ENCODE assay signal across 15 cellular contexts in the genomic region with DNA sequence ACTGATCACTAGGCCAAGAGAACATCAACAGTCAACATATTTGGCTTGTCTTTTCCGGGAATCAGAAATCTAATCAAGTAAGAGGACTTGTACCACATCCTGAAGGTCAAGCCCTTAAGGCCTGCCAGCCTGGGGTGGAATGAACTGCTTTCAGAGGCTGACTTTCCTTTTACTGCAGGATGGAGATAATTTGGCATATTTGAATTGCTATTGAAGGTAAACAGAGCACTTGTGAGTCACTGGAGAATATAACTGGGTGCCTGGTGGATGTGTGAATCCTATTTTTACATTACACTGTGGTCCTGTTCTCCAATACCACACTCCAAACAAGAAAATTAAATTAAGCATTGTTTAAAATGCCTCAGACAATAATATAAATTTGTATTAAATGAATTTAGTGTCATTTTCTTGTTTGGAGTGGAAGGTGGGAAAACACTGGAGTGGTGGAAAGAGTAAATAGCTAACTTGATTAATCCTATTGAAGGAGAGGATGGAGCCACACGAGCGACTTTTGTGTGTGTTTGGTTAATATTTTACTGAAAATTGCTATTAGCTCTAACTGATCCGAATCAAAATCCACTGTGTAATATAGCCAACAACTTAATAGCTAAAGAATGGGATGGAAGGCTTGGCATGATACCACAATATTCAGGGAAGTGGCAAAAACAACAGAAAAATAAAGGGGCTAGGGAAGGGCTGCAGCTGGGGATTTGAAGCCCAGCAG.
A peak's percentile ranks its signal among the peaks of the same experiment; 100 is the strongest.
DNase-seq lines count a peak whose midpoint lies in the region; ATAC-seq and TF ChIP-seq lines count a peak whose summit lies in the region.
"Had no signal": no experiment of that assay in that cellular context is flagged by ENCODE, and none has a peak within 500 bp of the region (broad histone marks: within the 10 kb centered on the region; RNA-seq: fewer than 3 reads in every experiment).

No MANE protein-coding gene starts in this region.

- H3K9me3 ChIP-seq in PC-3 (ENCODE audit: low read length): no peaks in the 10 kb centered on the region
- H3K9me3 ChIP-seq: Peyer's patch had no signal

- no peaks in the 10 kb centered on the region for H3K79me2 ChIP-seq in PC-3 (ENCODE audit: low read length)

- H3K9me2 ChIP-seq in PC-3 (replicated peaks; ENCODE audit: low read length): no peaks in the 10 kb centered on the region

- H3F3A ChIP-seq in PC-3 (ENCODE audit: low read length, unreplicated experiment): no peaks in the 10 kb centered on the region

- intact Hi-C loops in PC-3 (cut with micrococcal nuclease): no loop called here
- intact Hi-C loops in head of caudate nucleus (cut with DNase I): no loop called here

- H3K27ac ChIP-seq in PC-3 (ENCODE audit: low read length): no peak overlapping the region
- H3K27ac ChIP-seq: C4-2B, KMS-11, Peyer's patch had no signal

- ATAC-seq in PC-3: peak; percentile 55; the same call in 1 of the 2 replicates
- ATAC-seq in stimulated activated memory B cell treated with anti-CD40 and anti-IgM and Interleukin-4, amounts not matched to agents 10 μg/mL and 1 μg/mL and 100 μg/mL, for 72 hours: no peak
- ATAC-seq: SK-N-SH treated with all-trans-retinoic acid at 6 μM for 48 hours had no signal

- CTCF ChIA-PET in PC-3 (lab: Charles Lee): no interaction called here

- no peaks in the 10 kb centered on the region for H3K4me1 Mint-ChIP-seq in stimulated activated memory B cell treated with anti-CD40 and anti-IgM and Interleukin-4, amounts not matched to agents 10 μg/mL and 1 μg/mL and 100 μg/mL, for 72 hours

- H3K4me3 ChIP-seq in PC-3 (ENCODE audit: low read length): no peak overlapping the region
- H3K4me3 ChIP-seq: Peyer's patch had no signal

- H3K4me2 ChIP-seq in PC-3 (ENCODE audit: low read length): no peak overlapping the region
- H3K4me2 ChIP-seq: KMS-11 had no signal

- H4K20me1 ChIP-seq in PC-3 (ENCODE audit: low read length): no peaks in the 10 kb centered on the region

- H3K9ac ChIP-seq in PC-3 (ENCODE audit: low read length): no peak overlapping the region
- H3K9ac ChIP-seq: KMS-11 had no signal

- H3K36me3 Mint-ChIP-seq in stimulated activated memory B cell treated with anti-CD40 and anti-IgM and Interleukin-4, amounts not matched to agents 10 μg/mL and 1 μg/mL and 100 μg/mL, for 72 hours: no peaks in the 10 kb centered on the region

- no TSS peak for BruUV-seq in PC-3 (replicated peaks; lab: Mats Ljungman, UMichigan)

- H3K4me3 Mint-ChIP-seq in stimulated activated memory B cell treated with anti-CD40 and anti-IgM and Interleukin-4, amounts not matched to agents 10 μg/mL and 1 μg/mL and 100 μg/mL, for 72 hours: no peak overlapping the region

- TF ChIP-seq CTCF in PC-3 (conservative IDR thresholded peaks at IDR 0.05; ENCODE audit: low read depth, low read length) (no peak), GM20000 (IDR thresholded peaks at IDR 0.05; ENCODE audit: extremely low read depth, missing control alignments) (no peak)

- DNase-seq in NCI-H2196 (lab: John Stamatoyannopoulos, UW; ENCODE audit: unreplicated experiment) (peak; percentile 20), NCI-H2196 treated with DMSO at 0.1 percent for 48 hours (lab: John Stamatoyannopoulos, UW; ENCODE audit: unreplicated experiment) (no peak), PC-3 (no peak), kidney tubule cell (ENCODE audit: low spot score) (peak; percentile 8), GM20000 (ENCODE audit: low spot score) (no peak), head of caudate nucleus (no peak)
- no peak for DNase-seq in activated T-cell treated with anti-CD3 and anti-CD28 coated beads, Interleukin-2, amount 50 U/mL, for 1 hour
- DNase-seq: IMR-90, NCI-H1105, NCI-H1694, Peyer's patch had no signal

- H3K27me3 Mint-ChIP-seq in stimulated activated memory B cell treated with anti-CD40 and anti-IgM and Interleukin-4, amounts not matched to agents 10 μg/mL and 1 μg/mL and 100 μg/mL, for 72 hours: peaks cover 19% of the 10 kb centered on the region

- no peak overlapping the region for H3K27ac Mint-ChIP-seq in stimulated activated memory B cell treated with anti-CD40 and anti-IgM and Interleukin-4, amounts not matched to agents 10 μg/mL and 1 μg/mL and 100 μg/mL, for 72 hours

- POLR2A ChIA-PET in PC-3 (lab: Charles Lee; ENCODE audit: unreplicated experiment): no interaction called here

- no peaks in the 10 kb centered on the region for H3K4me1 ChIP-seq in PC-3 (ENCODE audit: insufficient read depth, low read length)
- H3K4me1 ChIP-seq: Peyer's patch had no signal

- no peak overlapping the region for H2AFZ ChIP-seq in PC-3 (ENCODE audit: low read length)

- H3K9me3 Mint-ChIP-seq in stimulated activated memory B cell treated with anti-CD40 and anti-IgM and Interleukin-4, amounts not matched to agents 10 μg/mL and 1 μg/mL and 100 μg/mL, for 72 hours: no peaks in the 10 kb centered on the region

- H3K27me3 ChIP-seq in PC-3 (ENCODE audit: low read length): peaks cover 76% of the 10 kb centered on the region
- H3K27me3 ChIP-seq: Peyer's patch had no signal

- no peaks in the 10 kb centered on the region for H3K36me3 ChIP-seq in PC-3 (ENCODE audit: low read depth, low read length)
- H3K36me3 ChIP-seq: Peyer's patch had no signal

Comparison
In these comparisons a context has a peak if more than half of its experiments do, and no peak if none do; other contexts are left out.
1. DNase-seq: peak in NCI-H2196 (single experiment) and kidney tubule cell (single experiment); none in NCI-H2196 treated with DMSO at 0.1 percent for 48 hours (single experiment), PC-3 (single experiment), activated T-cell treated with anti-CD3 and anti-CD28 coated beads, Interleukin-2, amount 50 U/mL, for 1 hour (single experiment), GM20000 (single experiment) and head of caudate nucleus (0 of 42).